17 cellular contexts compared by ENCODE assay signal in the genomic region with DNA sequence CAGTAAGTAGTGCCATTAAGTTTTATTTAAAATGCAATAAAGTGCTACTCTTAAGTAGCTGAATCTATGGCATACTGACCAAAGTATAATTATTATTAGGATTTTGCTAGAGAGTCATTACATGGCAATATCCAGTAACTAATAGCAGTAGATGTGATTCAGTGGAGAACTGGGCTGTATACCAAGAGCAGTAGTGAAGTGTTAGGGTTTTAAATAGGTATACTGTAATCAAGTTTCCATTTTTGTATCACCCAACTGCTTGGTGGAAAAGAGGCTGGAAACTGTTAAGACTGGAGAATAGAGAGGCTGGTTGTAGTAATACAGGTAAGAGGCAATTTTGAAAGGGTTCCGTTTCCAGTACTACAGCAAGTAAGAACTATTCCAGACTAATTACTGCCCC. TPM values are rescaled to one million over a fixed set of nuclear protein-coding genes. Genes with fewer than 3 reads are reported as not detected.
"Had no signal": no experiment of that assay in that cellular context is flagged by ENCODE, and none has a peak within 500 bp of the region (broad histone marks: within the 10 kb centered on the region; RNA-seq: fewer than 3 reads in every experiment).

No MANE protein-coding gene starts in this region.

- H3K4me3 ChIP-seq: cardiac muscle cell, gastrocnemius medialis, hepatocyte, lung, right lobe of liver, transverse colon had no signal

- DNase-seq: activated CD4-positive, CD25-positive, alpha-beta regulatory T cell; activated CD8-positive, alpha-beta memory T cell treated with anti-CD3 and anti-CD28 coated beads, Interleukin-2, amount 10 ng/mL, durations not matched to agents 7 days and 5 days; activated gamma-delta T cell treated with Interleukin-2 at 50 U/mL for 16 hours; activated T-cell treated with anti-CD3 and anti-CD28 coated beads, Interleukin-2, amount 50 U/mL, for 4 hours; effector memory CD4-positive, alpha-beta T cell; gastrocnemius medialis; naive thymus-derived CD4-positive, alpha-beta T cell; nucleus accumbens; right lobe of liver; stimulated activated CD4-positive, alpha-beta T cell treated with anti-CD3 and anti-CD28 coated beads, Interleukin-2, amount 100 ng/mL, for 24 hours; stimulated activated naive B cell treated with anti-CD40 and anti-IgM and Interleukin-4, amounts not matched to agents 10 μg/mL and 1 μg/mL and 100 μg/mL, for 72 hours; substantia nigra; T-helper 2 cell; transverse colon had no signal

- ATAC-seq: activated CD8-positive, alpha-beta memory T cell treated with anti-CD3 and anti-CD28 coated beads, Interleukin-2, amount 10 ng/mL, durations not matched to agents 7 days and 5 days; activated T-cell treated with anti-CD3 and anti-CD28 coated beads, Interleukin-2, amount 50 U/mL, for 4 hours; gastrocnemius medialis; naive thymus-derived CD4-positive, alpha-beta T cell; right lobe of liver; stimulated activated naive B cell treated with anti-CD40 and anti-IgM and Interleukin-4, amounts not matched to agents 10 μg/mL and 1 μg/mL and 100 μg/mL, for 72 hours had no signal

- H3K27ac ChIP-seq: cardiac muscle cell, hepatocyte had no signal

- H3K27me3 ChIP-seq: cardiac muscle cell, gastrocnemius medialis, hepatocyte, right lobe of liver, transverse colon had no signal

- H3K27me3 Mint-ChIP-seq: activated CD8-positive, alpha-beta memory T cell treated with anti-CD3 and anti-CD28 coated beads, Interleukin-2, amount 10 ng/mL, durations not matched to agents 7 days and 5 days; naive thymus-derived CD4-positive, alpha-beta T cell; stimulated activated naive B cell treated with anti-CD40 and anti-IgM and Interleukin-4, amounts not matched to agents 10 μg/mL and 1 μg/mL and 100 μg/mL, for 72 hours had no signal

- H3K4me3 Mint-ChIP-seq: activated CD8-positive, alpha-beta memory T cell treated with anti-CD3 and anti-CD28 coated beads, Interleukin-2, amount 10 ng/mL, durations not matched to agents 7 days and 5 days; activated T-cell treated with anti-CD3 and anti-CD28 coated beads, Interleukin-2, amount 50 U/mL, for 4 hours; naive thymus-derived CD4-positive, alpha-beta T cell; stimulated activated naive B cell treated with anti-CD40 and anti-IgM and Interleukin-4, amounts not matched to agents 10 μg/mL and 1 μg/mL and 100 μg/mL, for 72 hours had no signal

- H3K36me3 ChIP-seq: cardiac muscle cell had no signal

RNA-seq across cellular contexts. Expression of gene IRAK3, which starts 45.1 kb away (rescaled TPM):
- polyA plus RNA-seq: naive thymus-derived CD4-positive, alpha-beta T cell had no signal
